In the genomic region with DNA sequence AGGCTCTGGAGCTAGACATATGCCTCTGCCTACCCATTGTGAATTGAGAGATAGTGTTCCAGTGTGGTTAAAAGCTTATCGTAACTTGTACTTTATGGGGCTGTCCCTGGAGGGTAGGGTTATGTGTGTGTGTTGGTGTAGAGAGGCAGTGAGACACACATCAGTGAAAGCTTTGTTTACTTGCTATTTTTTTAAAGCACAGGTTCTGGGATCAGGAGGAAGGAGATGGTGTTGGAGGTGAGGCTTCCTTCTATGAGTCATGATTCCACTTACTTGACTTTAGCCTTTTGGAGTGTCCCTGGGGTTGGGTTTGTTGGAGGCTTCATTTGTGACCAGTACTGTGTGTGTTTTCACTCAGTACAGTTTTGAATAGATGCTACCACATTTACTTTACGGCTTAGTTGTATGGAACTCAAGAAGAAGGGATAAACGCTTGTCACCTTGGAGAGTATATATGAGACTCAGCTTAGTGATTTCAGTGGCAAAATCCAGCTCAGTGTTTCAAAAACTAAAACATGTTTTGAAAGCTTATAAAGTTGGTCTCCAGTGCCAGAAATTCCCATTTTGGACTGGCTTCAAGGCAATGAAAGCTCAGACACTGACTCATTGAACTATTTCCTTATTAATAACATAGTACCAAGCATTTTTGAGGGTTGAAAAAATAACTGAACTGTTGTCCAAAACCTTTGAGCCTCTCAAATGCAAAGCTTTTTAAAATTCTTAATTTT, we compare ENCODE assay signal across 10 cellular contexts.
DNase-seq lines count a peak whose midpoint lies in the region; ATAC-seq, FAIRE-seq and TF ChIP-seq lines count a peak whose summit lies in the region.
"Had no signal": no experiment of that assay in that cellular context is flagged by ENCODE, and none has a peak within 500 bp of the region (broad histone marks: within the 10 kb centered on the region; RNA-seq: fewer than 3 reads in every experiment).

No MANE protein-coding gene starts in this region.

- peak overlapping the region; percentile 99 for H3K27ac ChIP-seq in astrocyte (ENCODE audit: low read depth, low read length)
- H3K27ac ChIP-seq in heart right ventricle: peak overlapping the region; percentile 6 to 83 (median 63)
- H3K27ac ChIP-seq in gastrocnemius medialis: peak overlapping the region; percentile 57 to 66 (median 63)

- no peaks in the 10 kb centered on the region for H3K36me3 Mint-ChIP-seq in astrocyte (ENCODE audit: low read depth, unreplicated experiment)

- H3K4me1 Mint-ChIP-seq in astrocyte (ENCODE audit: low read depth, unreplicated experiment): peaks cover 50% of the 10 kb centered on the region

- WGBS in heart right ventricle, 2 donors: 72% methylated on average over 3 of the region's 3 CpGs

- no peak for TF ChIP-seq POLR2A in gastrocnemius medialis (IDR thresholded peaks at IDR 0.05)

- peak; percentile 55 for DNase-seq in Caki2 (ENCODE audit: low read depth)
- peak; percentile 90 for DNase-seq in astrocyte (ENCODE audit: low read depth)
- peak in 1 of 2 donors; percentile 40 for DNase-seq in heart right ventricle
- DNase-seq in gastrocnemius medialis: peak in 1 of 2 donors; percentile 44
- no peak for DNase-seq in stimulated activated CD4-positive, alpha-beta T cell treated with anti-CD3 and anti-CD28 coated beads, Interleukin-15, amount 100 ng/mL, for 24 hours
- no peak for DNase-seq in pons (ENCODE audit: low spot score)
- DNase-seq: anterior cingulate cortex, NCI-H2107 had no signal

- peak; percentile 98 for FAIRE-seq in astrocyte (lab: Jason Lieb, UNC)

- H4K20me1 ChIP-seq in astrocyte (ENCODE audit: insufficient read depth, low read length): no peaks in the 10 kb centered on the region

- TF ChIP-seq CTCF in astrocyte (IDR thresholded peaks at IDR 0.05; ENCODE audit: insufficient read depth, low read depth, low read length) (no peak), heart right ventricle (IDR thresholded peaks at IDR 0.05) (no peak), gastrocnemius medialis (IDR thresholded peaks at IDR 0.05 in 4 of 5, conservative IDR thresholded peaks at IDR 0.05 in 1 of 5) (no peak)

- H3K27me3 Mint-ChIP-seq in astrocyte (ENCODE audit: low read depth, unreplicated experiment): no peaks in the 10 kb centered on the region

- H3K79me2 ChIP-seq in astrocyte (ENCODE audit: insufficient read depth, low read length): peaks cover 8% of the 10 kb centered on the region

- ATAC-seq in heart right ventricle (peak; percentile 40 to 80 (median 67)), gastrocnemius medialis (peak; percentile 61 to 74), HG03135 (IDR thresholded peaks at IDR 0.05; ENCODE audit: unreplicated experiment) (no peak), HG03342 (IDR thresholded peaks at IDR 0.05; ENCODE audit: unreplicated experiment) (no peak)

- H3K9me3 Mint-ChIP-seq in astrocyte (ENCODE audit: unreplicated experiment): no peaks in the 10 kb centered on the region

- H3K27ac Mint-ChIP-seq in astrocyte (ENCODE audit: unreplicated experiment): peak overlapping the region; percentile 99

- peak overlapping the region; percentile 76 for H3K4me2 ChIP-seq in astrocyte (ENCODE audit: low read length)

- H3K4me1 ChIP-seq in astrocyte (ENCODE audit: insufficient read depth, low read length): peaks cover 48% of the 10 kb centered on the region
- H3K4me1 ChIP-seq in heart right ventricle: peaks cover 16 to 67% (median 38%) of the 10 kb centered on the region in 9 donors
- H3K4me1 ChIP-seq in gastrocnemius medialis: peaks cover 9 to 22% of the 10 kb centered on the region in 2 donors

- in situ Hi-C loops in Caki2 (cut with HindIII; ENCODE audit: low pct_unique_long_range_greater_than_20kb, low sequenced_read_pairs) (no loop called here), gastrocnemius medialis (cut with MboI; ENCODE audit: low sequenced_read_pairs in 4 of 4) (no loop called here)

- no peaks in the 10 kb centered on the region for H3K9me3 ChIP-seq in astrocyte (ENCODE audit: insufficient read depth, low read depth, low read length)
- H3K9me3 ChIP-seq in heart right ventricle: no peaks in the 10 kb centered on the region
- no peaks in the 10 kb centered on the region for H3K9me3 ChIP-seq in gastrocnemius medialis

- H3K36me3 ChIP-seq in astrocyte (ENCODE audit: insufficient read depth, low read length) (no peaks in the 10 kb centered on the region), heart right ventricle (no peaks in the 10 kb centered on the region), gastrocnemius medialis (no peaks in the 10 kb centered on the region)

- H3K4me3 ChIP-seq in astrocyte (ENCODE audit: insufficient read depth, low read depth, low read length) (peak overlapping the region; percentile 35), heart right ventricle (no peak overlapping the region), gastrocnemius medialis (no peak overlapping the region)

- H3K27me3 ChIP-seq in astrocyte (ENCODE audit: insufficient read depth, low read length) (no peaks in the 10 kb centered on the region), heart right ventricle (no peaks in the 10 kb centered on the region), gastrocnemius medialis (no peaks in the 10 kb centered on the region)

- H2AFZ ChIP-seq in astrocyte (ENCODE audit: low read depth, low read length): peak overlapping the region; percentile 25

- peak overlapping the region; percentile 83 for H3K9ac ChIP-seq in astrocyte (ENCODE audit: low read length)

- H3K4me3 Mint-ChIP-seq in astrocyte (ENCODE audit: unreplicated experiment): no peak overlapping the region

- intact Hi-C loops in heart right ventricle (cut with DNase I) (no loop called here), gastrocnemius medialis (cut with DNase I; ENCODE audit: low total_unique reads) (no loop called here)

Comparison
In these comparisons a context has a peak if more than half of its experiments do, and no peak if none do; other contexts are left out.
1. DNase-seq: peak in Caki2 (single experiment) and astrocyte (single experiment); none in stimulated activated CD4-positive, alpha-beta T cell treated with anti-CD3 and anti-CD28 coated beads, Interleukin-15, amount 100 ng/mL, for 24 hours (single experiment) and pons (single experiment).
2. ATAC-seq: peak in heart right ventricle (8 of 8) and gastrocnemius medialis (2 of 2); none in HG03135 (single experiment) and HG03342 (single experiment).
3. Peak in every context shown above with its lines, with median percentiles within 50 percentile points of each other: H3K27ac ChIP-seq.